ENCODE assay signal across 9 cellular contexts in genomic region chr11:96198466-96198808, GRCh38.
A peak's percentile ranks its signal among the peaks of the same experiment; 100 is the strongest.
DNase-seq lines count a peak whose midpoint lies in the region; ATAC-seq and TF ChIP-seq lines count a peak whose summit lies in the region.
"Had no signal": no experiment of that assay in that cellular context is flagged by ENCODE, and none has a peak within 500 bp of the region (broad histone marks: within the 10 kb centered on the region; RNA-seq: fewer than 3 reads in every experiment).

No MANE protein-coding gene starts in this region.

- H3K4me2 ChIP-seq in mammary epithelial cell (ENCODE audit: insufficient read depth, low read depth, low read length) (no peak overlapping the region), Karpas-422 (ENCODE audit: low read depth, low read length, poor library complexity, severe bottlenecking) (no peak overlapping the region)

- POLR2A ChIA-PET in MCF 10A (lab: Yijun Ruan, JAX) (interaction anchor here (0.7 to 1.0 kb wide), 2 partner anchors 45 to 81 kb away, joined by 3 read pairs; no protein-coding TSS in a partner anchor), T-cell (lab: Charles Lee) (interaction anchor here in 1 of 2 donors (0.8 kb wide), 1 partner anchor 28 kb away, joined by 3 read pairs; no protein-coding TSS in a partner anchor)

- H3K79me2 ChIP-seq in mammary epithelial cell (ENCODE audit: insufficient read depth, low read length) (no peaks in the 10 kb centered on the region), Karpas-422 (ENCODE audit: low read length) (no peaks in the 10 kb centered on the region)

- H3K27me3 Mint-ChIP-seq in MCF 10A (ENCODE audit: insufficient read depth, unreplicated experiment) (no peaks in the 10 kb centered on the region), T-cell (no peaks in the 10 kb centered on the region)
- H3K27me3 Mint-ChIP-seq in stimulated activated naive CD8-positive, alpha-beta T cell treated with anti-CD3 and anti-CD28 coated beads, Interleukin-15, amount 100 ng/mL, for 72 hours = no peaks in the 10 kb centered on the region

- no peaks in the 10 kb centered on the region for H3K27me3 ChIP-seq in mammary epithelial cell (ENCODE audit: insufficient read depth, low read length)
- H3K27me3 ChIP-seq in Karpas-422 (ENCODE audit: low read length) = no peaks in the 10 kb centered on the region

- no peaks in the 10 kb centered on the region for H3K9me2 ChIP-seq in Karpas-422 (replicated peaks; ENCODE audit: insufficient read depth, low read length)

- TF ChIP-seq CTCF in MCF 10A (IDR thresholded peaks at IDR 0.05; ENCODE audit: unreplicated experiment) (no peak), mammary epithelial cell (conservative IDR thresholded peaks at IDR 0.05 in 1 of 2, IDR thresholded peaks at IDR 0.05 in 1 of 2; ENCODE audit: extremely low read depth in 1 of 2, insufficient read depth in 1 of 2, low read depth in 1 of 2, low read length in 2 of 2) (no peak)

- 69% methylated on average over 3 of the region's 4 CpGs for WGBS in mammary epithelial cell (ENCODE audit: low coverage, missing lambda C conversion rate)

- no peaks in the 10 kb centered on the region for H3K36me3 Mint-ChIP-seq in MCF 10A (ENCODE audit: insufficient read depth, unreplicated experiment)
- peaks cover 36% of the 10 kb centered on the region for H3K36me3 Mint-ChIP-seq in T-cell

- no peaks in the 10 kb centered on the region for H4K20me1 ChIP-seq in mammary epithelial cell (ENCODE audit: insufficient read depth, low read length)
- no peaks in the 10 kb centered on the region for H4K20me1 ChIP-seq in Karpas-422 (ENCODE audit: insufficient read depth, low read depth, low read length)

- dilution Hi-C loops in mammary epithelial cell (cut with HindIII; ENCODE audit: low sequenced_read_pairs) = no loop called here

- intact Hi-C loops in MCF 10A (cut with micrococcal nuclease) (no loop called here), mammary epithelial cell (cut with micrococcal nuclease) (no loop called here)

- CTCF ChIA-PET in MCF 10A (lab: Yijun Ruan, JAX) (no interaction called here), mammary epithelial cell (lab: Charles Lee; ENCODE audit: low non-redundant PET) (no interaction called here), T-cell (lab: Charles Lee) (interaction anchor here (0.6 to 0.7 kb wide), 2 partner anchors 10 to 57 kb away, joined by 3 to 4 read pairs; no protein-coding TSS in a partner anchor)

- H2AFZ ChIP-seq in mammary epithelial cell (ENCODE audit: low read depth, low read length) (no peak overlapping the region), Karpas-422 (ENCODE audit: low read length) (no peak overlapping the region)

- H3K9me3 Mint-ChIP-seq in MCF 10A (ENCODE audit: unreplicated experiment) (no peaks in the 10 kb centered on the region), T-cell (no peaks in the 10 kb centered on the region)
- H3K9me3 Mint-ChIP-seq in stimulated activated naive CD8-positive, alpha-beta T cell treated with anti-CD3 and anti-CD28 coated beads, Interleukin-15, amount 100 ng/mL, for 72 hours = no peaks in the 10 kb centered on the region

- in situ Hi-C loops in mammary epithelial cell (cut with MboI; ENCODE audit: low sequenced_read_pairs in 2 of 2) = no loop called here

- H3K4me1 ChIP-seq in mammary epithelial cell (ENCODE audit: insufficient read depth, low read length) = peaks cover 9% of the 10 kb centered on the region
- no peaks in the 10 kb centered on the region for H3K4me1 ChIP-seq in Karpas-422 (ENCODE audit: low read length)

- H3K27ac ChIP-seq in mammary epithelial cell (ENCODE audit: insufficient read depth, low read depth, low read length) (no peak overlapping the region), Karpas-422 (ENCODE audit: low read length) (no peak overlapping the region)

- H3K36me3 ChIP-seq in mammary epithelial cell (ENCODE audit: insufficient read depth, low read length) (no peaks in the 10 kb centered on the region), Karpas-422 (ENCODE audit: insufficient read depth, low read length) (no peaks in the 10 kb centered on the region)

- ATAC-seq in HG02885 (IDR thresholded peaks at IDR 0.05; ENCODE audit: poor library complexity, unreplicated experiment) (peak; percentile 34), T-cell (replicated peaks in 1 of 4) (no peak)
- ATAC-seq in stimulated activated naive CD8-positive, alpha-beta T cell treated with anti-CD3 and anti-CD28 coated beads, Interleukin-15, amount 100 ng/mL, for 72 hours = peak; percentile 24

- no peak overlapping the region for H3K4me3 Mint-ChIP-seq in MCF 10A (ENCODE audit: unreplicated experiment)
- no peak overlapping the region for H3K4me3 Mint-ChIP-seq in T-cell
- H3K4me3 Mint-ChIP-seq in stimulated activated naive CD8-positive, alpha-beta T cell treated with anti-CD3 and anti-CD28 coated beads, Interleukin-15, amount 100 ng/mL, for 72 hours = peak overlapping the region; percentile 29 to 50

- DNase-seq in MCF 10A (ENCODE audit: unreplicated experiment) = no peak
- no peak for DNase-seq in mammary epithelial cell
- no peak for DNase-seq in T-cell
- no peak for DNase-seq in stimulated activated naive CD8-positive, alpha-beta T cell treated with anti-CD3 and anti-CD28 coated beads, Interleukin-15, amount 100 ng/mL, for 72 hours
- no peak for DNase-seq in Karpas-422
- DNase-seq in putamen (ENCODE audit: low spot score) = no peak
- no peak for DNase-seq in activated effector memory CD4-positive, alpha-beta T cell treated with anti-CD3 and anti-CD28 coated beads, Interleukin-2, amount 50 U/mL, for 16 hours
- DNase-seq: AML-193 had no signal

- peak overlapping the region; percentile 82 for H3K27ac Mint-ChIP-seq in MCF 10A (ENCODE audit: low read depth, unreplicated experiment)
- peak overlapping the region; percentile 60 to 74 for H3K27ac Mint-ChIP-seq in T-cell
- peak overlapping the region; percentile 23 to 86 for H3K27ac Mint-ChIP-seq in stimulated activated naive CD8-positive, alpha-beta T cell treated with anti-CD3 and anti-CD28 coated beads, Interleukin-15, amount 100 ng/mL, for 72 hours

- no TSS peak for BruUV-seq in MCF 10A (replicated peaks; lab: Mats Ljungman, UMichigan)
- no TSS peak for BruUV-seq in mammary epithelial cell (replicated peaks; lab: Mats Ljungman, UMichigan)

- H3K4me3 ChIP-seq in mammary epithelial cell (replicated peaks in 1 of 3; ENCODE audit: insufficient read depth in 1 of 3, low read depth in 2 of 3, low read length in 3 of 3) (no peak overlapping the region), Karpas-422 (ENCODE audit: low read length) (no peak overlapping the region)

- H3K9ac ChIP-seq in mammary epithelial cell (ENCODE audit: insufficient read depth, low read length) = no peak overlapping the region
- no peak overlapping the region for H3K9ac ChIP-seq in Karpas-422 (ENCODE audit: low read length)

- H3K9me3 ChIP-seq in mammary epithelial cell (replicated peaks; ENCODE audit: insufficient read depth, low read length) (no peaks in the 10 kb centered on the region), Karpas-422 (ENCODE audit: low read length) (no peaks in the 10 kb centered on the region)

- H3K4me1 Mint-ChIP-seq in MCF 10A (ENCODE audit: insufficient read depth, unreplicated experiment) (peaks cover 21% of the 10 kb centered on the region), T-cell (peaks cover 82 to 88% (median 83%) of the 10 kb centered on the region in 3 donors)
- peaks cover 92% of the 10 kb centered on the region for H3K4me1 Mint-ChIP-seq in stimulated activated naive CD8-positive, alpha-beta T cell treated with anti-CD3 and anti-CD28 coated beads, Interleukin-15, amount 100 ng/mL, for 72 hours

Comparison
In these comparisons a context has a peak if more than half of its experiments do, and no peak if none do; other contexts are left out.
1. H3K4me3 Mint-ChIP-seq: peak in stimulated activated naive CD8-positive, alpha-beta T cell treated with anti-CD3 and anti-CD28 coated beads, Interleukin-15, amount 100 ng/mL, for 72 hours (2 of 2); none in MCF 10A (single experiment) and T-cell (0 of 3).
2. ATAC-seq: peak in HG02885 (single experiment) and stimulated activated naive CD8-positive, alpha-beta T cell treated with anti-CD3 and anti-CD28 coated beads, Interleukin-15, amount 100 ng/mL, for 72 hours (single experiment); none in T-cell (0 of 4).
3. CTCF ChIA-PET loops: an anchor here in T-cell (0.6 to 0.7 kb wide); none called in MCF 10A and mammary epithelial cell.
4. Peak in every context shown above with its lines, with median percentiles within 50 percentile points of each other: H3K27ac Mint-ChIP-seq.